Comparison of ENCODE assay signal across 8 cellular contexts in the genomic region with DNA sequence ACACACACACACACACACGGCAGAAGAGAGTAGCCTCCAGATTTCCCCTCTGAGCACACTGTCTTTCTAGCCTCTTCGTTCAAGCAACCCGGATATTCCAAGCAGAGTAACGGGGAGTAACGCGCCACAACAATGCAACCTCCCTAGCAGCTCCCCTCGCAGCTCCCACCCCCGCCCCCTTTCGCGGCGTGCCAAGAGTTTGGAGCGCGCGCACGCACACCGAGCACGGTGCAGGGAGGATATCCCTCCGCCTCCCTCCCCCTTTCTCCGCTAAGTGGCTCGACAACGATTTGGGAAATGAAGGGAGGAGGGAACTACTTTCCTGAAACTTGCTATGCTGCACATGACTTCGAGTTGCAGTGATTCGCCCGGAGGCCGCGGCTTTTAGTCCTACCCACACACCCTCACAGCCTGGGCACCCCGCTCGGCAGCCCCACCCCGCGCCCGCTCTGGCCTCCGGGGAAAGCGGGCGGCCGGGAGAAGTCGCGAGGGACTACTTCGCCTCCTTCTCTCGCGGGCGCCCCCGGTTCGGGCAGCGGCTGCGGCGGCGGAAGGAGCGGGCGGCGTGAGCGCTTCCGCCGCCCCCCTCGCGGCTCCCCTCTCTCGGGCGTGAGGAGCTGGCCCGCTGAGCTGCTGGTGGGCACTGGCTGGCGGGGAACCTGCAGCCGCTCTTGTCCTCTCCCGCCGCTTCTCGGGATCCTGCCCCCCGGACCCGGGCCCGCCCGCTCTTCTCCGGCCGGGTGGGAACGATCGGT. TPM values are rescaled to one million over a fixed set of nuclear protein-coding genes. Genes with fewer than 3 reads are reported as not detected.
DNase-seq lines count a peak whose midpoint lies in the region; ATAC-seq and TF ChIP-seq lines count a peak whose summit lies in the region.

No MANE protein-coding gene starts in this region.

- TF ChIP-seq CTCF in heart right ventricle (IDR thresholded peaks at IDR 0.05) = no peak
- no peak for TF ChIP-seq CTCF in parathyroid adenoma (IDR thresholded peaks at IDR 0.05)

- peak overlapping the region; percentile 71 for H3K4me2 ChIP-seq in parathyroid adenoma (ENCODE audit: low read length)

- ATAC-seq in HG02571 (IDR thresholded peaks at IDR 0.05; ENCODE audit: unreplicated experiment) (peak; percentile 35), heart right ventricle (peak; percentile 85 to 95 (median 90))

- H3K79me2 ChIP-seq in parathyroid adenoma = no peaks in the 10 kb centered on the region

- peak overlapping the region; percentile 76 for H3K9ac ChIP-seq in parathyroid adenoma

- H3K27me3 ChIP-seq in heart right ventricle (peaks cover 0 to 3% (median 0%) of the 10 kb centered on the region in 7 donors), parathyroid adenoma (ENCODE audit: control insufficient read depth, insufficient read depth, low read length) (no peaks in the 10 kb centered on the region)

- H3K36me3 ChIP-seq in heart right ventricle (no peaks in the 10 kb centered on the region), parathyroid adenoma (ENCODE audit: control insufficient read depth, insufficient read depth, low read length) (no peaks in the 10 kb centered on the region)

- peak overlapping the region; percentile 94 for H2AFZ ChIP-seq in parathyroid adenoma

- peak overlapping the region; percentile 94 to 100 (median 99) for H3K27ac ChIP-seq in heart right ventricle
- peak overlapping the region; percentile 95 for H3K27ac ChIP-seq in parathyroid adenoma

- peak overlapping the region; percentile 73 to 95 (median 90) for H3K4me3 ChIP-seq in heart right ventricle
- peak overlapping the region; percentile 74 for H3K4me3 ChIP-seq in parathyroid adenoma (ENCODE audit: low read depth, low read length)

- H3K4me1 ChIP-seq in heart right ventricle (peaks cover 0 to 45% (median 30%) of the 10 kb centered on the region in 9 donors), parathyroid adenoma (no peaks in the 10 kb centered on the region)

- intact Hi-C loops in heart right ventricle (cut with DNase I) = loop anchor here in 7 of 10 donors (2.0 to 10.0 kb wide), 15 partner anchors 45 to 255 kb away; no protein-coding TSS in a partner anchor

- 0 to 1% methylated on average over 67 to 71 of the region's 71 CpGs for WGBS in heart right ventricle, 2 donors

- H3K9me3 ChIP-seq in heart right ventricle (no peaks in the 10 kb centered on the region), parathyroid adenoma (ENCODE audit: control insufficient read depth, low read length) (no peaks in the 10 kb centered on the region)

- DNase-seq in GM03348 (ENCODE audit: low spot score) = peak; percentile 93
- peak; percentile 76 for DNase-seq in NCI-H1105 treated with DMSO at 0.1 percent for 48 hours (lab: John Stamatoyannopoulos, UW)
- DNase-seq in T follicular helper cell (ENCODE audit: low read depth) = peak; percentile 24
- DNase-seq in amniotic epithelial cell (ENCODE audit: low read depth) = peak; percentile 100
- DNase-seq in heart right ventricle = peak; percentile 91 to 95
- peak; percentile 92 for DNase-seq in ureter (ENCODE audit: low spot score)

RNA-seq across cellular contexts. Expression of a gene that starts 0.7 kb away (rescaled TPM):
- 10 to 100 TPM in 3 of 10 donors, 1 to 10 TPM in 7; 6.4 to 20.2 (median 7.6) TPM for total RNA-seq in heart right ventricle
- 1 to 10 TPM; 3.3 to 6.4 TPM for polyA plus RNA-seq in heart right ventricle
- 22.5 TPM for total RNA-seq in ureter

Comparison
In these comparisons a context has a peak if more than half of its experiments do, and no peak if none do; other contexts are left out.
1. Peak in every context shown above with its lines: DNase-seq, ATAC-seq, H3K4me3 ChIP-seq and H3K27ac ChIP-seq.
2. DNase-seq: peak in every context shown above with its lines; median percentile 100 in amniotic epithelial cell; 93 in GM03348; 93 in heart right ventricle; 92 in ureter; 76 in NCI-H1105 treated with DMSO at 0.1 percent for 48 hours; 24 in T follicular helper cell.